In genomic region chr22:19196841-19197612, GRCh38 we compare ENCODE assay signal across 22 cellular contexts. TPM values are rescaled to one million over a fixed set of nuclear protein-coding genes. Genes with fewer than 3 reads are reported as not detected.
DNase-seq lines count a peak whose midpoint lies in the region; FAIRE-seq and TF ChIP-seq lines count a peak whose summit lies in the region.
"Had no signal": no experiment of that assay in that cellular context is flagged by ENCODE, and none has a peak within 500 bp of the region (broad histone marks: within the 10 kb centered on the region; RNA-seq: fewer than 3 reads in every experiment).

No MANE protein-coding gene starts in this region.

- H3K23me2 ChIP-seq in H1 (ENCODE audit: low read depth, low read length): no peaks in the 10 kb centered on the region

- no peak overlapping the region for H2AFZ ChIP-seq in H1 (ENCODE audit: low read length)
- H2AFZ ChIP-seq: GM23338 had no signal

- no peak for TF ChIP-seq POLR2A in H1 (IDR thresholded peaks at IDR 0.05; ENCODE audit: control extremely low read depth in 1 of 2, low read depth in 2 of 2, low read length in 2 of 2)

- peak overlapping the region; percentile 9 for H3K27ac Mint-ChIP-seq in activated CD4-positive, alpha-beta memory T cell treated with anti-CD3 and anti-CD28 coated beads, Interleukin-2, amount 10 ng/mL, durations not matched to agents 7 days and 5 days
- no peak overlapping the region for H3K27ac Mint-ChIP-seq in activated CD4-positive, alpha-beta memory T cell treated with anti-CD3 and anti-CD28 coated beads for 36 hours
- H3K27ac Mint-ChIP-seq in neural crest cell (ENCODE audit: unreplicated experiment): peak overlapping the region; percentile 95
- H3K27ac Mint-ChIP-seq: GM23338 had no signal

- no peak for TF ChIP-seq EP300 in H1 (IDR thresholded peaks at IDR 0.05; ENCODE audit: borderline replicate concordance in 1 of 2, low read depth in 2 of 2, low read length in 2 of 2)

- H3K4me2 ChIP-seq in H1 (ENCODE audit: insufficient read depth in 1 of 2, low read depth in 2 of 2, low read length in 2 of 2): no peak overlapping the region
- H3K4me2 ChIP-seq: BLaER1, GM23338 had no signal

- H3K4me3 ChIP-seq in H1 (ENCODE audit: extremely low read depth in 1 of 4, insufficient read depth in 2 of 4, low read depth in 3 of 4, low read length in 4 of 4): no peak overlapping the region
- H3K4me3 ChIP-seq: BLaER1, GM23338 had no signal

- H2BK20ac ChIP-seq in H1 (ENCODE audit: low read length): no peak overlapping the region

- no peak overlapping the region for H3K9ac ChIP-seq in H1 (replicated peaks in 1 of 4; ENCODE audit: extremely low read depth in 1 of 4, low read depth in 3 of 4, low read length in 3 of 4)
- H3K9ac ChIP-seq: BLaER1 had no signal

- H2BK120ac ChIP-seq in H1 (replicated peaks; ENCODE audit: low read depth, low read length): no peak overlapping the region

- no peak overlapping the region for H4K8ac ChIP-seq in H1 (ENCODE audit: extremely low read depth, insufficient read depth, low read length)

- no peak overlapping the region for H2BK12ac ChIP-seq in H1 (ENCODE audit: low read depth, low read length)

- peaks cover 0 to 21% (median 3%) of the 10 kb centered on the region in 4 experiments; a peak in 4 of 8 replicates for H3K36me3 ChIP-seq in H1 (ENCODE audit: control insufficient read depth in 2 of 4, insufficient read depth in 4 of 4, low read length in 3 of 4)

- no peak overlapping the region for H3K56ac ChIP-seq in H1 (replicated peaks; ENCODE audit: insufficient read length, low read depth, low read length)

- H3K4me1 ChIP-seq in H1 (replicated peaks in 1 of 4; ENCODE audit: control insufficient read depth in 3 of 4, insufficient read depth in 4 of 4, low read length in 3 of 4): peaks cover 0 to 3% (median 0%) of the 10 kb centered on the region in 4 experiments; a peak in 1 of 7 replicates

- no peaks in the 10 kb centered on the region for H3K79me1 ChIP-seq in H1 (ENCODE audit: low read depth, low read length)

- no peak for TF ChIP-seq RAD21 in H1 (IDR thresholded peaks at IDR 0.05 in 1 of 2, conservative IDR thresholded peaks at IDR 0.05 in 1 of 2; ENCODE audit: low read depth in 2 of 2, low read length in 2 of 2)

- peaks cover 7% of the 10 kb centered on the region for H3K27me3 Mint-ChIP-seq in activated CD4-positive, alpha-beta memory T cell treated with anti-CD3 and anti-CD28 coated beads, Interleukin-2, amount 10 ng/mL, durations not matched to agents 7 days and 5 days
- no peaks in the 10 kb centered on the region for H3K27me3 Mint-ChIP-seq in activated CD4-positive, alpha-beta memory T cell treated with anti-CD3 and anti-CD28 coated beads for 36 hours
- H3K27me3 Mint-ChIP-seq in neural crest cell (ENCODE audit: low read depth): no peaks in the 10 kb centered on the region
- H3K27me3 Mint-ChIP-seq: CD4-positive, alpha-beta memory T cell had no signal

- H3K18ac ChIP-seq in H1 (ENCODE audit: extremely low read depth, low read length): no peak overlapping the region

- H3K23ac ChIP-seq in H1 (ENCODE audit: insufficient read length): no peak overlapping the region

- H3K4me1 Mint-ChIP-seq in activated CD4-positive, alpha-beta memory T cell treated with anti-CD3 and anti-CD28 coated beads, Interleukin-2, amount 10 ng/mL, durations not matched to agents 7 days and 5 days: peaks cover 18% of the 10 kb centered on the region
- H3K4me1 Mint-ChIP-seq in activated CD4-positive, alpha-beta memory T cell treated with anti-CD3 and anti-CD28 coated beads for 36 hours (ENCODE audit: low read depth): peaks cover 7% of the 10 kb centered on the region
- no peaks in the 10 kb centered on the region for H3K4me1 Mint-ChIP-seq in neural crest cell

- H3K36me3 Mint-ChIP-seq in activated CD4-positive, alpha-beta memory T cell treated with anti-CD3 and anti-CD28 coated beads, Interleukin-2, amount 10 ng/mL, durations not matched to agents 7 days and 5 days (ENCODE audit: low read depth): no peaks in the 10 kb centered on the region
- no peaks in the 10 kb centered on the region for H3K36me3 Mint-ChIP-seq in activated CD4-positive, alpha-beta memory T cell treated with anti-CD3 and anti-CD28 coated beads for 36 hours
- H3K36me3 Mint-ChIP-seq in neural crest cell (ENCODE audit: low read depth): peaks cover 4% of the 10 kb centered on the region
- H3K36me3 Mint-ChIP-seq: CD4-positive, alpha-beta memory T cell had no signal

- H4K20me1 ChIP-seq in H1 (replicated peaks in 1 of 2; ENCODE audit: control insufficient read depth in 1 of 2, insufficient read depth in 2 of 2, low read length in 2 of 2): no peaks in the 10 kb centered on the region
- H4K20me1 ChIP-seq: BLaER1 had no signal

- CTCF ChIA-PET in activated CD4-positive, alpha-beta memory T cell treated with anti-CD3 and anti-CD28 coated beads, Interleukin-2, amount 10 ng/mL, durations not matched to agents 7 days and 5 days (lab: Charles Lee): interaction anchor here (1.2 to 1.3 kb wide), 2 partner anchors 21 to 53 kb away, joined by 3 read pairs; partner anchors contain the start of gene ESS2
- CTCF ChIA-PET in activated CD4-positive, alpha-beta memory T cell treated with anti-CD3 and anti-CD28 coated beads for 36 hours (lab: Charles Lee): no interaction called here
- CTCF ChIA-PET in RWPE1 (lab: Yijun Ruan, JAX) (interaction anchor here (0.5 kb wide), 1 partner anchor 11 kb away, joined by 3 read pairs; no protein-coding TSS in a partner anchor), H1 (lab: Charles Lee; ENCODE audit: partially characterized antibody) (interaction anchor here (0.6 to 1.5 kb wide), 6 partner anchors 9 to 20 kb away, joined by 3 to 5 read pairs (median 3); partner anchors contain the start of gene SLC25A1)

- no peaks in the 10 kb centered on the region for H3K27me3 ChIP-seq in H1 (replicated peaks in 1 of 4; ENCODE audit: control insufficient read depth in 3 of 4, extremely low read depth in 1 of 4, insufficient read depth in 3 of 4, low read length in 3 of 4)
- H3K27me3 ChIP-seq: BLaER1 had no signal

- DNase-seq in activated CD4-positive, alpha-beta memory T cell treated with anti-CD3 and anti-CD28 coated beads, Interleukin-2, amount 10 ng/mL, durations not matched to agents 7 days and 5 days: no peak
- DNase-seq in activated CD4-positive, alpha-beta memory T cell treated with anti-CD3 and anti-CD28 coated beads for 36 hours: no peak
- DNase-seq in RWPE1 (ENCODE audit: low spot score) (no peak), H1 (ENCODE audit: low read depth in 1 of 2, low spot score in 2 of 2) (no peak), neural crest cell (ENCODE audit: low read depth, low spot score) (no peak), islet precursor cell (no peak)
- DNase-seq in activated CD4-positive, alpha-beta T cell treated with anti-CD3 and anti-CD28 coated beads for 1 hour: no peak
- DNase-seq in activated CD4-positive, CD25-positive, alpha-beta regulatory T cell (lab: John Stamatoyannopoulos, UW): no peak
- DNase-seq: ACHN; CD4-positive, alpha-beta memory T cell; DND-41; KG1; NCI-H1105; NCI-H146; NCI-H2029 treated with DMSO at 0.1 percent for 48 hours; NCI-H524 treated with DMSO at 0.1 percent for 48 hours; NCI-H82 had no signal

- no peak overlapping the region for H4K91ac ChIP-seq in H1 (replicated peaks; ENCODE audit: insufficient read length, low read length)

- no peak overlapping the region for H3K4me3 Mint-ChIP-seq in activated CD4-positive, alpha-beta memory T cell treated with anti-CD3 and anti-CD28 coated beads, Interleukin-2, amount 10 ng/mL, durations not matched to agents 7 days and 5 days
- no peak overlapping the region for H3K4me3 Mint-ChIP-seq in activated CD4-positive, alpha-beta memory T cell treated with anti-CD3 and anti-CD28 coated beads for 36 hours
- H3K4me3 Mint-ChIP-seq in neural crest cell: no peak overlapping the region
- H3K4me3 Mint-ChIP-seq: CD4-positive, alpha-beta memory T cell; GM23338 had no signal

- H3K14ac ChIP-seq in H1 (ENCODE audit: insufficient read length): no peak overlapping the region

- no peak for FAIRE-seq in H1 (lab: Jason Lieb, UNC)
- FAIRE-seq: GM12891 had no signal

- intact Hi-C loops in activated CD4-positive, alpha-beta memory T cell treated with anti-CD3 and anti-CD28 coated beads for 36 hours (cut with micrococcal nuclease): no loop called here

- H3K27ac ChIP-seq in RWPE1: peak overlapping the region; percentile 18
- H3K27ac ChIP-seq in H1 (ENCODE audit: low read depth, low read length): no peak overlapping the region
- H3K27ac ChIP-seq: 22Rv1, BLaER1 had no signal

- H3K4ac ChIP-seq in H1 (replicated peaks; ENCODE audit: insufficient read length, low read depth, low read length): no peak overlapping the region

- H3K9me3 ChIP-seq in H1 (ENCODE audit: insufficient read depth in 2 of 2, low read depth in 1 of 2, low read length in 1 of 2): no peaks in the 10 kb centered on the region

- H4K5ac ChIP-seq in H1 (ENCODE audit: insufficient read length, low read depth, low read length): no peak overlapping the region

- H2AK5ac ChIP-seq in H1 (ENCODE audit: low read depth, low read length): no peak overlapping the region

- no peaks in the 10 kb centered on the region for H3K79me2 ChIP-seq in H1 (ENCODE audit: control insufficient read depth in 1 of 2, insufficient read depth in 2 of 2, low read length in 2 of 2)

- POLR2A ChIA-PET in activated CD4-positive, alpha-beta memory T cell treated with anti-CD3 and anti-CD28 coated beads, Interleukin-2, amount 10 ng/mL, durations not matched to agents 7 days and 5 days (lab: Charles Lee): interaction anchor here (1.7 kb wide), 1 partner anchor 14 kb away, joined by 4 read pairs; no protein-coding TSS in a partner anchor
- POLR2A ChIA-PET in activated CD4-positive, alpha-beta memory T cell treated with anti-CD3 and anti-CD28 coated beads for 36 hours (lab: Charles Lee): no interaction called here
- POLR2A ChIA-PET in RWPE1 (lab: Yijun Ruan, JAX; ENCODE audit: low non-redundant PET): no interaction called here
- POLR2A ChIA-PET in H1 (lab: Charles Lee; ENCODE audit: partially characterized antibody): interaction anchor here (1.2 to 1.5 kb wide), 2 partner anchors 18 to 75 kb away, joined by 3 to 4 read pairs; partner anchors contain the start of genes DGCR2 and SLC25A1

- H2BK15ac ChIP-seq in H1 (ENCODE audit: low read length): no peak overlapping the region

- 86% methylated on average over 11 of the region's 11 CpGs; no CpG with 5 or more reads in 1 of the 2 experiments for WGBS in H1 (ENCODE audit: extremely low coverage in 1 of 2, insufficient coverage in 1 of 2, insufficient read length in 1 of 2, insufficient replicate concordance in 2 of 2, low coverage in 1 of 2, low lambda C conversion rate in 2 of 2, missing lambda C conversion rate in 1 of 2), 2 experiments

- peak overlapping the region; percentile 52 for H2BK5ac ChIP-seq in H1 (ENCODE audit: low read depth, low read length)

- TF ChIP-seq CTCF in RWPE1 (conservative IDR thresholded peaks at IDR 0.05; ENCODE audit: low read depth): no peak
- TF ChIP-seq CTCF in H1 (IDR thresholded peaks at IDR 0.05; ENCODE audit: control extremely low read depth in 1 of 3, insufficient read depth in 1 of 3, low read depth in 1 of 3, low read length in 3 of 3): no peak
- TF ChIP-seq CTCF in neural crest cell (conservative IDR thresholded peaks at IDR 0.05): no peak

- H3K9me3 Mint-ChIP-seq in activated CD4-positive, alpha-beta memory T cell treated with anti-CD3 and anti-CD28 coated beads, Interleukin-2, amount 10 ng/mL, durations not matched to agents 7 days and 5 days: no peaks in the 10 kb centered on the region
- no peaks in the 10 kb centered on the region for H3K9me3 Mint-ChIP-seq in activated CD4-positive, alpha-beta memory T cell treated with anti-CD3 and anti-CD28 coated beads for 36 hours
- peaks cover 3% of the 10 kb centered on the region for H3K9me3 Mint-ChIP-seq in neural crest cell
- H3K9me3 Mint-ChIP-seq: GM23338 had no signal

RNA-seq across cellular contexts. Expression of gene SLC25A1, which starts 18.5 kb away (rescaled TPM):
- 10 to 100 TPM; 62.3 to 63.2 TPM for total RNA-seq in activated CD4-positive, alpha-beta memory T cell treated with anti-CD3 and anti-CD28 coated beads, Interleukin-2, amount 10 ng/mL, durations not matched to agents 7 days and 5 days
- total RNA-seq in activated CD4-positive, alpha-beta memory T cell treated with anti-CD3 and anti-CD28 coated beads for 36 hours: 10 to 100 TPM; 62.9 to 67.4 TPM
- total RNA-seq in H1 (2021; fragmentation: NEBNext Ultra II Directional; extraction: Animal tissue kit (Norgen Biotek cat#: 25700)): 148 and 157 TPM in 2 replicates
- polyA plus RNA-seq in H1 (2011; rRNA removed): 110 and 183 TPM in 2 replicates
- 111 TPM for polyA plus RNA-seq in H1 (2011; cell fraction: cytosol; rRNA removed)
- polyA plus RNA-seq in H1 (2011; cell fraction: nucleus; rRNA removed): 127 TPM
- polyA plus RNA-seq in H1 (2012, experiment 1 of 2): 74.1 to 161 TPM (median 156 TPM) in 4 replicates
- 175 TPM for polyA plus RNA-seq in H1 (2012, experiment 2 of 2)
- 102 TPM for polyA plus RNA-seq in H1 (2013, experiment 1 of 2)
- 94.5 TPM for polyA plus RNA-seq in H1 (2013, experiment 2 of 2)
- polyA minus RNA-seq in H1 (2011; rRNA and poly(A)+ RNA removed): 47.6 and 69.7 TPM in 2 replicates
- polyA minus RNA-seq in H1 (2011; cell fraction: cytosol; rRNA and poly(A)+ RNA removed): 67.6 TPM
- polyA minus RNA-seq in H1 (2011; cell fraction: nucleus; rRNA and poly(A)+ RNA removed): 43.8 TPM
- 172 and 173 TPM in 2 replicates for total RNA-seq in neural crest cell

RNA-seq across cellular contexts. Expression of gene GSC2, which starts 46.9 kb away (rescaled TPM):
- total RNA-seq in activated CD4-positive, alpha-beta memory T cell treated with anti-CD3 and anti-CD28 coated beads, Interleukin-2, amount 10 ng/mL, durations not matched to agents 7 days and 5 days: not detected
- total RNA-seq in activated CD4-positive, alpha-beta memory T cell treated with anti-CD3 and anti-CD28 coated beads for 36 hours: not detected
- 0.42 and 0.48 TPM in 2 replicates for total RNA-seq in H1 (2021; fragmentation: NEBNext Ultra II Directional; extraction: Animal tissue kit (Norgen Biotek cat#: 25700))
- 0.17 and 0.19 TPM in 2 replicates for polyA plus RNA-seq in H1 (2011; rRNA removed)
- polyA plus RNA-seq in H1 (2011; cell fraction: cytosol; rRNA removed): 0.08 TPM
- polyA plus RNA-seq in H1 (2011; cell fraction: nucleus; rRNA removed): not detected
- polyA plus RNA-seq in H1 (2012, experiment 1 of 2): 0.31 TPM in 2 of 4 replicates, not detected in the others
- polyA plus RNA-seq in H1 (2012, experiment 2 of 2): not detected
- polyA plus RNA-seq in H1 (2013, experiment 1 of 2): 0.04 TPM
- 0.09 TPM for polyA plus RNA-seq in H1 (2013, experiment 2 of 2)
- polyA minus RNA-seq in H1 (2011; rRNA and poly(A)+ RNA removed): not detected in 2 replicates
- polyA minus RNA-seq in H1 (2011; cell fraction: cytosol; rRNA and poly(A)+ RNA removed): not detected
- not detected for polyA minus RNA-seq in H1 (2011; cell fraction: nucleus; rRNA and poly(A)+ RNA removed)
- not detected in 2 replicates for total RNA-seq in neural crest cell
- total RNA-seq: CD4-positive, alpha-beta memory T cell; GM23338; HT1080 had no signal
- polyA plus RNA-seq: CD4-positive, alpha-beta memory T cell; GM23338 had no signal

RNA-seq across cellular contexts. Expression of gene ESS2, which starts 52.6 kb away (rescaled TPM):
- 10 to 100 TPM; 16.3 to 18.3 TPM for total RNA-seq in activated CD4-positive, alpha-beta memory T cell treated with anti-CD3 and anti-CD28 coated beads, Interleukin-2, amount 10 ng/mL, durations not matched to agents 7 days and 5 days
- 10 to 100 TPM; 13.7 to 15.5 TPM for total RNA-seq in activated CD4-positive, alpha-beta memory T cell treated with anti-CD3 and anti-CD28 coated beads for 36 hours
- total RNA-seq in H1 (2021; fragmentation: NEBNext Ultra II Directional; extraction: Animal tissue kit (Norgen Biotek cat#: 25700)): 16.0 and 18.6 TPM in 2 replicates
- 12.2 and 16.7 TPM in 2 replicates for polyA plus RNA-seq in H1 (2011; rRNA removed)
- polyA plus RNA-seq in H1 (2011; cell fraction: cytosol; rRNA removed): 18.9 TPM
- polyA plus RNA-seq in H1 (2011; cell fraction: nucleus; rRNA removed): 17.1 TPM
- 10.7 to 15.4 TPM (median 14.2 TPM) in 4 replicates for polyA plus RNA-seq in H1 (2012, experiment 1 of 2)
- 10.9 TPM for polyA plus RNA-seq in H1 (2012, experiment 2 of 2)
- 9.0 TPM for polyA plus RNA-seq in H1 (2013, experiment 1 of 2)
- 9.0 TPM for polyA plus RNA-seq in H1 (2013, experiment 2 of 2)
- polyA minus RNA-seq in H1 (2011; rRNA and poly(A)+ RNA removed): 4.1 and 5.7 TPM in 2 replicates
- 5.6 TPM for polyA minus RNA-seq in H1 (2011; cell fraction: cytosol; rRNA and poly(A)+ RNA removed)
- polyA minus RNA-seq in H1 (2011; cell fraction: nucleus; rRNA and poly(A)+ RNA removed): 4.3 TPM
- 22.7 and 23.5 TPM in 2 replicates for total RNA-seq in neural crest cell

Comparison
In these comparisons a context has a peak if more than half of its experiments do, and no peak if none do; other contexts are left out.
1. POLR2A ChIA-PET loops: an anchor here in activated CD4-positive, alpha-beta memory T cell treated with anti-CD3 and anti-CD28 coated beads, Interleukin-2, amount 10 ng/mL, durations not matched to agents 7 days and 5 days (1.7 kb wide) and H1 (1.2 to 1.5 kb wide); none called in activated CD4-positive, alpha-beta memory T cell treated with anti-CD3 and anti-CD28 coated beads for 36 hours and RWPE1.